In genomic region chr13:111176421-111176820, GRCh38 we compare ENCODE assay signal across 10 cellular contexts.
A peak's percentile ranks its signal among the peaks of the same experiment; 100 is the strongest.
DNase-seq lines count a peak whose midpoint lies in the region; ATAC-seq and TF ChIP-seq lines count a peak whose summit lies in the region.
"Had no signal": no experiment of that assay in that cellular context is flagged by ENCODE, and none has a peak within 500 bp of the region (broad histone marks: within the 10 kb centered on the region; RNA-seq: fewer than 3 reads in every experiment).

No MANE protein-coding gene starts in this region.

- H3K4me3 ChIP-seq in right atrium auricular region, result no peak overlapping the region
- H3K4me3 ChIP-seq in brain microvascular endothelial cell (ENCODE audit: low read depth, low read length), result no peak overlapping the region
- H3K4me3 ChIP-seq in parathyroid adenoma (ENCODE audit: low read depth, low read length), result no peak overlapping the region
- no peak overlapping the region for H3K4me3 ChIP-seq in vagina
- H3K4me3 ChIP-seq in SJCRH30, result no peak overlapping the region

- in situ Hi-C loops in brain microvascular endothelial cell (cut with HindIII; ENCODE audit: low pct_ligation_motif_present, low sequenced_read_pairs), result no loop called here

- no peak overlapping the region for H3K9ac ChIP-seq in parathyroid adenoma

- TF ChIP-seq POLR2A in vagina (IDR thresholded peaks at IDR 0.05), result no peak

- H3K4me2 ChIP-seq in parathyroid adenoma (ENCODE audit: low read length), result no peak overlapping the region

- ATAC-seq in HG03108 (IDR thresholded peaks at IDR 0.05; ENCODE audit: unreplicated experiment), result no peak

- H3K27ac ChIP-seq in right atrium auricular region (peak overlapping the region; percentile 77 to 81), brain microvascular endothelial cell (peak overlapping the region; percentile 99), parathyroid adenoma (peak overlapping the region; percentile 69), vagina (peak overlapping the region; percentile 71), SJCRH30 (no peak overlapping the region)

- H3K4me1 ChIP-seq in right atrium auricular region (peaks cover 0 to 39% of the 10 kb centered on the region in 2 donors), parathyroid adenoma (no peaks in the 10 kb centered on the region), vagina (peaks cover 64% of the 10 kb centered on the region), SJCRH30 (peaks cover 14% of the 10 kb centered on the region; the same call in 1 of the 2 replicates)

- H3K36me3 ChIP-seq in right atrium auricular region (no peaks in the 10 kb centered on the region), brain microvascular endothelial cell (replicated peaks) (no peaks in the 10 kb centered on the region), parathyroid adenoma (ENCODE audit: control insufficient read depth, insufficient read depth, low read length) (no peaks in the 10 kb centered on the region), vagina (no peaks in the 10 kb centered on the region), SJCRH30 (peaks cover 6% of the 10 kb centered on the region)

- no peak for TF ChIP-seq CTCF in right atrium auricular region (IDR thresholded peaks at IDR 0.05)
- no peak for TF ChIP-seq CTCF in brain microvascular endothelial cell (IDR thresholded peaks at IDR 0.05; ENCODE audit: low read depth, low read length, missing control alignments)
- no peak for TF ChIP-seq CTCF in parathyroid adenoma (IDR thresholded peaks at IDR 0.05)
- no peak for TF ChIP-seq CTCF in vagina (IDR thresholded peaks at IDR 0.05)

- H3K9me3 ChIP-seq in right atrium auricular region (no peaks in the 10 kb centered on the region), parathyroid adenoma (ENCODE audit: control insufficient read depth, low read length) (no peaks in the 10 kb centered on the region), vagina (no peaks in the 10 kb centered on the region), SJCRH30 (replicated peaks) (no peaks in the 10 kb centered on the region)

- no peaks in the 10 kb centered on the region for H3K27me3 ChIP-seq in right atrium auricular region
- no peaks in the 10 kb centered on the region for H3K27me3 ChIP-seq in brain microvascular endothelial cell (replicated peaks)
- no peaks in the 10 kb centered on the region for H3K27me3 ChIP-seq in parathyroid adenoma (ENCODE audit: control insufficient read depth, insufficient read depth, low read length)
- H3K27me3 ChIP-seq in vagina, result no peaks in the 10 kb centered on the region
- no peaks in the 10 kb centered on the region for H3K27me3 ChIP-seq in SJCRH30

- peaks cover 24% of the 10 kb centered on the region for H3K79me2 ChIP-seq in parathyroid adenoma

- DNase-seq in right atrium auricular region (ENCODE audit: low spot score), result no peak
- no peak for DNase-seq in cardiac septum (ENCODE audit: low spot score)
- DNase-seq in brain microvascular endothelial cell, result no peak
- DNase-seq in vagina (ENCODE audit: extremely low spot score in 2 of 2), result no peak
- no peak for DNase-seq in SJCRH30
- no peak for DNase-seq in activated T-cell treated with anti-CD3 and anti-CD28 coated beads, Interleukin-2, amount 50 U/mL, for 1 hour
- DNase-seq: NCI-H2227 treated with DMSO at 0.1 percent for 48 hours, RPMI8226 had no signal

- intact Hi-C loops in cardiac septum (cut with DNase I) (no loop called here), vagina (cut with DNase I) (no loop called here)

- no peak overlapping the region for H2AFZ ChIP-seq in parathyroid adenoma
